In the genomic region with DNA sequence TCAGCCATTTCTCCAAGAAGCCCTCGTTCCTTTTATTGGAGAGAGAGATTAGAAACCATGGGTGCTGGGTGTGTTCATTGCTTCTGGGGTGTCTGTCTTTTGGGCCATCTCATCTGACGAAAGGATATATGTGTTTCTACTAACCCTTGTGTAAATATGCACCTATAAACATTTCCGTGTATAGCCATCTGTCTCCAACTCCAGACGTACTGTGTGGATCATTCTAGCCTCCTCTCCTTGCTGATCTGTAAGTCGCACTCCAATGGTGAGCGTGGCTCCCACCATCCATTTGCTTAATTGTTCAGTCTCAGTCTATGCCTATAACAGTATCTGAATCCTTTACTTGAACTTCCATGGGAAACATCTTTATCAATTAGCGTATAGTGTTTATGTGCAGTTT, we compare ENCODE assay signal across 1 cellular context.
TF ChIP-seq lines count a peak whose summit lies in the region.

No MANE protein-coding gene starts in this region.

TF ChIP-seq in A549, 52 proteins besides CTCF, POLR2A, EP300 and RAD21 (continued from another document):
- TF ChIP-seq, protein P1, sequence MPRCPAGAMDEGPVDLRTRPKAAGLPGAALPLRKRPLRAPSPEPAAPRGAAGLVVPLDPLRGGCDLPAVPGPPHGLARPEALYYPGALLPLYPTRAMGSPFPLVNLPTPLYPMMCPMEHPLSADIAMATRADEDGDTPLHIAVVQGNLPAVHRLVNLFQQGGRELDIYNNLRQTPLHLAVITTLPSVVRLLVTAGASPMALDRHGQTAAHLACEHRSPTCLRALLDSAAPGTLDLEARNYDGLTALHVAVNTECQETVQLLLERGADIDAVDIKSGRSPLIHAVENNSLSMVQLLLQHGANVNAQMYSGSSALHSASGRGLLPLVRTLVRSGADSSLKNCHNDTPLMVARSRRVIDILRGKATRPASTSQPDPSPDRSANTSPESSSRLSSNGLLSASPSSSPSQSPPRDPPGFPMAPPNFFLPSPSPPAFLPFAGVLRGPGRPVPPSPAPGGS (IDR thresholded peaks at IDR 0.05), result no peak
- TF ChIP-seq HOXA7 (CRISPR knock-in tag; IDR thresholded peaks at IDR 0.05) (no peak), GATA3 (IDR thresholded peaks at IDR 0.05; ENCODE audit: borderline replicate concordance) (no peak), HEYL (CRISPR knock-in tag; IDR thresholded peaks at IDR 0.05) (no peak)
